15 cellular contexts compared by ENCODE assay signal in genomic region chr5:32330126-32330971, GRCh38. TPM values are rescaled to one million over a fixed set of nuclear protein-coding genes. Genes with fewer than 3 reads are reported as not detected.
DNase-seq lines count a peak whose midpoint lies in the region; ATAC-seq and TF ChIP-seq lines count a peak whose summit lies in the region.
"Had no signal": no experiment of that assay in that cellular context is flagged by ENCODE, and none has a peak within 500 bp of the region (broad histone marks: within the 10 kb centered on the region; RNA-seq: fewer than 3 reads in every experiment).

No MANE protein-coding gene starts in this region.

- no peaks in the 10 kb centered on the region for H3K27me3 ChIP-seq in left ventricle myocardium inferior (ENCODE audit: low read depth)
- no peaks in the 10 kb centered on the region for H3K27me3 ChIP-seq in neural progenitor cell
- H3K27me3 ChIP-seq in tibial artery, result no peaks in the 10 kb centered on the region

- H3K9ac ChIP-seq in neural progenitor cell, result no peak overlapping the region

- H3K27me3 Mint-ChIP-seq in neural progenitor cell (ENCODE audit: insufficient read depth, low read depth), result no peaks in the 10 kb centered on the region
- no peaks in the 10 kb centered on the region for H3K27me3 Mint-ChIP-seq in type B pancreatic cell
- H3K27me3 Mint-ChIP-seq: activated CD4-positive, alpha-beta T cell treated with anti-CD3 and anti-CD28 coated beads for 36 hours; activated naive CD8-positive, alpha-beta T cell treated with anti-CD3 and anti-CD28 coated beads for 36 hours had no signal

- no peak overlapping the region for H2AFZ ChIP-seq in neural progenitor cell (replicated peaks)

- no peaks in the 10 kb centered on the region for H3K79me2 ChIP-seq in neural progenitor cell (ENCODE audit: low read depth)

- H3K4me3 Mint-ChIP-seq in neural progenitor cell (peak overlapping the region; percentile 23), type B pancreatic cell (no peak overlapping the region)
- H3K4me3 Mint-ChIP-seq: activated CD4-positive, alpha-beta T cell treated with anti-CD3 and anti-CD28 coated beads for 36 hours; activated naive CD8-positive, alpha-beta T cell treated with anti-CD3 and anti-CD28 coated beads for 36 hours; activated T-helper 1 cell treated with anti-CD3 and anti-CD28 coated beads, Interleukin-12 subunit alpha, Interleukin-12 subunit beta, Interleukin-2, Interleukin-4 antibody, amounts not matched to agents 30 ng/mL and 10 ng/mL and 1 ng/mL, durations not matched to agents 14 hours and 24 hours and 36 hours had no signal

- TF ChIP-seq CTCF in left ventricle myocardium inferior (IDR thresholded peaks at IDR 0.05; ENCODE audit: borderline replicate concordance), result no peak
- TF ChIP-seq CTCF in neural progenitor cell (IDR thresholded peaks at IDR 0.05), result no peak
- TF ChIP-seq CTCF in type B pancreatic cell (conservative IDR thresholded peaks at IDR 0.05), result no peak
- TF ChIP-seq CTCF in tibial artery (IDR thresholded peaks at IDR 0.05), result no peak

- H3K36me3 Mint-ChIP-seq in neural progenitor cell (no peaks in the 10 kb centered on the region), type B pancreatic cell (no peaks in the 10 kb centered on the region)
- H3K36me3 Mint-ChIP-seq: activated naive CD8-positive, alpha-beta T cell treated with anti-CD3 and anti-CD28 coated beads for 36 hours had no signal

- H3K4me2 ChIP-seq in neural progenitor cell, result no peak overlapping the region

- H3K4me1 ChIP-seq in left ventricle myocardium inferior, result peaks cover 12% of the 10 kb centered on the region
- no peaks in the 10 kb centered on the region for H3K4me1 ChIP-seq in neural progenitor cell
- peaks cover 0 to 8% (median 0%) of the 10 kb centered on the region in 4 donors for H3K4me1 ChIP-seq in tibial artery

- H3K27ac Mint-ChIP-seq in neural progenitor cell (no peak overlapping the region), type B pancreatic cell (peak overlapping the region; percentile 90)
- H3K27ac Mint-ChIP-seq: activated CD4-positive, alpha-beta T cell treated with anti-CD3 and anti-CD28 coated beads for 36 hours; activated naive CD8-positive, alpha-beta T cell treated with anti-CD3 and anti-CD28 coated beads for 36 hours; activated T-helper 1 cell treated with anti-CD3 and anti-CD28 coated beads, Interleukin-12 subunit alpha, Interleukin-12 subunit beta, Interleukin-2, Interleukin-4 antibody, amounts not matched to agents 30 ng/mL and 10 ng/mL and 1 ng/mL, durations not matched to agents 14 hours and 24 hours and 36 hours had no signal

- peak; percentile 31 for ATAC-seq in left ventricle myocardium superior
- ATAC-seq in esophagus mucosa, result peak; percentile 58
- no peak for ATAC-seq in HG03469 (IDR thresholded peaks at IDR 0.05; ENCODE audit: unreplicated experiment)

- H3F3A ChIP-seq in neural progenitor cell (ENCODE audit: low read depth), result no peaks in the 10 kb centered on the region

- H4K20me1 ChIP-seq in neural progenitor cell (ENCODE audit: low read depth), result no peaks in the 10 kb centered on the region

- intact Hi-C loops in left ventricle myocardium superior (cut with micrococcal nuclease) (no loop called here), left ventricle myocardium inferior (cut with micrococcal nuclease) (no loop called here), tibial artery (cut with DNase I; ENCODE audit: low total_unique reads) (no loop called here)

- H3K9me3 ChIP-seq in left ventricle myocardium inferior (replicated peaks) (no peaks in the 10 kb centered on the region), neural progenitor cell (ENCODE audit: low read depth) (no peaks in the 10 kb centered on the region), tibial artery (no peaks in the 10 kb centered on the region)

- H3K9me3 Mint-ChIP-seq in neural progenitor cell, result no peaks in the 10 kb centered on the region
- H3K9me3 Mint-ChIP-seq in type B pancreatic cell, result peaks cover 6% of the 10 kb centered on the region
- H3K9me3 Mint-ChIP-seq: activated naive CD8-positive, alpha-beta T cell treated with anti-CD3 and anti-CD28 coated beads for 36 hours; activated T-helper 1 cell treated with anti-CD3 and anti-CD28 coated beads, Interleukin-12 subunit alpha, Interleukin-12 subunit beta, Interleukin-2, Interleukin-4 antibody, amounts not matched to agents 30 ng/mL and 10 ng/mL and 1 ng/mL, durations not matched to agents 14 hours and 24 hours and 36 hours had no signal

- H3K4me1 Mint-ChIP-seq in neural progenitor cell (no peaks in the 10 kb centered on the region), type B pancreatic cell (ENCODE audit: unreplicated experiment) (peaks cover 18% of the 10 kb centered on the region)
- H3K4me1 Mint-ChIP-seq: activated CD4-positive, alpha-beta T cell treated with anti-CD3 and anti-CD28 coated beads for 36 hours; activated naive CD8-positive, alpha-beta T cell treated with anti-CD3 and anti-CD28 coated beads for 36 hours had no signal

- no peak overlapping the region for H3K4me3 ChIP-seq in left ventricle myocardium inferior
- no peak overlapping the region for H3K4me3 ChIP-seq in neural progenitor cell
- H3K4me3 ChIP-seq in tibial artery, result no peak overlapping the region

- H3K27ac ChIP-seq in left ventricle myocardium inferior (replicated peaks), result no peak overlapping the region
- H3K27ac ChIP-seq in neural progenitor cell, result no peak overlapping the region
- H3K27ac ChIP-seq in tibial artery, result no peak overlapping the region

- H3K36me3 ChIP-seq in left ventricle myocardium inferior (no peaks in the 10 kb centered on the region), neural progenitor cell (no peaks in the 10 kb centered on the region), tibial artery (no peaks in the 10 kb centered on the region)

- DNase-seq in left ventricle myocardium superior (no peak), left ventricle myocardium inferior (no peak), neural progenitor cell (ENCODE audit: low spot score) (no peak), type B pancreatic cell (ENCODE audit: extremely low spot score, unreplicated experiment) (no peak), tibial artery (no peak), activated gamma-delta T cell (lab: John Stamatoyannopoulos, UW) (no peak)
- DNase-seq: activated CD4-positive, alpha-beta T cell treated with anti-CD3 and anti-CD28 coated beads for 36 hours; activated naive CD8-positive, alpha-beta T cell treated with anti-CD3 and anti-CD28 coated beads for 36 hours; EL; HCEC 1CT; posterior cingulate gyrus; stimulated activated CD4-positive, alpha-beta T cell treated with anti-CD3 and anti-CD28 coated beads, Interleukin-4, amount 100 ng/mL, for 24 hours had no signal

RNA-seq across cellular contexts. Expression of gene MTMR12, which starts 17.6 kb away (rescaled TPM):
- 17.4 TPM for total RNA-seq in left ventricle myocardium superior
- 13.8 TPM for total RNA-seq in left ventricle myocardium inferior
- total RNA-seq in esophagus mucosa, result 16.9 TPM
- total RNA-seq in neural progenitor cell (ENCODE audit: low replicate concordance), result 20.0 and 22.0 TPM in 2 replicates
- total RNA-seq in type B pancreatic cell (ENCODE audit: low replicate concordance), result 22.8 and 23.5 TPM in 2 replicates
